ENCODE assay signal across 6 cellular contexts in the genomic region with DNA sequence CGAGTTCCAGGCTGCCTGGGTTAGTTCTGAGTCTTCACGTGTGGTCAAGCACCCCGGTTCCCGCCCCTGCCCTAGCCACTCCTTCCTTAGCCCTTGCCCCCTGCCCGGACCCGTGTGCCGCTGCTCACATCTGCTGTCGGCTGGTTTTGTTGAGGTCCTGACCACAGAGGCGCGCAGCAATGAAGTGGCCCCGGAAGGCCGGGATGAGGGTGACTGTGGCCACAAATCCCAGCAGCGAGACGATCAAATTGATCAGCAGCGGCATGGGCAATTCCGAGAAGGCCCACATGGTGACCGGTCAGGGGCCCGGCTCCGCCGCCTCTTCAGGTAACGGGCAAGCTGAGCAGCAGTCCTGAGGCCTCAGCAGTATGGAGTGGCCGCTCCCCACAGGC. TPM values are rescaled to one million over a fixed set of nuclear protein-coding genes. Genes with fewer than 3 reads are reported as not detected.
DNase-seq lines count a peak whose midpoint lies in the region; ATAC-seq and TF ChIP-seq lines count a peak whose summit lies in the region.

No MANE protein-coding gene starts in this region.

- H3K4me3 ChIP-seq in Caco-2 (ENCODE audit: low read depth, low read length) = peak overlapping the region; percentile 43
- H3K4me3 ChIP-seq in left lung = peak overlapping the region; percentile 73 to 87

- H3K27ac Mint-ChIP-seq in Caco-2 (ENCODE audit: unreplicated experiment) = peak overlapping the region; percentile 98
- peak overlapping the region; percentile 98 for H3K27ac Mint-ChIP-seq in HFFc6

- H3K4me3 Mint-ChIP-seq in Caco-2 (ENCODE audit: unreplicated experiment) (peak overlapping the region; percentile 85), HFFc6 (peak overlapping the region; percentile 91)

- H3K27me3 Mint-ChIP-seq in Caco-2 (ENCODE audit: insufficient read depth, unreplicated experiment) (no peaks in the 10 kb centered on the region), HFFc6 (ENCODE audit: insufficient read depth) (no peaks in the 10 kb centered on the region)

- TF ChIP-seq CTCF in Caco-2 (IDR thresholded peaks at IDR 0.05; ENCODE audit: insufficient read depth in 1 of 2, low read depth in 1 of 2, low read length in 1 of 2, severe bottlenecking in 1 of 2, unreplicated experiment in 1 of 2) (peak in 1 of 2 experiments; percentile 26), HFFc6 (IDR thresholded peaks at IDR 0.05) (peak; percentile 36; the same call in 1 of the 2 replicates), VCaP (conservative IDR thresholded peaks at IDR 0.05) (no peak; the same call in 1 of the 2 replicates), left lung (IDR thresholded peaks at IDR 0.05) (no peak)

- CTCF ChIA-PET in Caco-2 (lab: Charles Lee) = interaction anchor here (0.6 to 1.8 kb wide), 18 partner anchors 16 to 339 kb away, joined by 3 to 27 read pairs (median 4); partner anchors contain the start of genes CBL, HINFP, HMBS and NHERF4

- no peaks in the 10 kb centered on the region for H3K9me3 ChIP-seq in Caco-2
- H3K9me3 ChIP-seq in left lung = no peaks in the 10 kb centered on the region

- H3K4me1 ChIP-seq in Caco-2 (peaks cover 19% of the 10 kb centered on the region), left lung (peaks cover 18 to 38% of the 10 kb centered on the region in 2 donors)

- H3K4me1 Mint-ChIP-seq in Caco-2 (ENCODE audit: low read depth, unreplicated experiment) = peaks cover 29% of the 10 kb centered on the region
- peaks cover 33% of the 10 kb centered on the region for H3K4me1 Mint-ChIP-seq in HFFc6 (ENCODE audit: low read depth)

- peak; percentile 28 for ATAC-seq in left lung

- DNase-seq in Caco-2 = peak in 1 of 2 experiments; percentile 83
- DNase-seq in HFFc6 = no peak
- peak in 1 of 2 donors; percentile 83 for DNase-seq in left lung
- no peak for DNase-seq in germinal center (ENCODE audit: low spot score)
- no peak for DNase-seq in mucosa of gallbladder (ENCODE audit: low spot score)

- intact Hi-C loops in Caco-2 (cut with micrococcal nuclease; ENCODE audit: unreplicated experiment) = loop anchor here (1.0 kb wide), 1 partner anchor 20 kb away; the partner anchor contains the start of gene HINFP
- intact Hi-C loops in left lung (cut with DNase I) = no loop called here

- H3K27ac ChIP-seq in VCaP (peak overlapping the region; percentile 99), left lung (peak overlapping the region; percentile 92 to 95)

- H3K36me3 Mint-ChIP-seq in Caco-2 (ENCODE audit: insufficient read depth, unreplicated experiment) (peaks cover 56% of the 10 kb centered on the region), HFFc6 (ENCODE audit: low read depth) (peaks cover 9% of the 10 kb centered on the region; the same call in 1 of the 2 replicates)

- H3K9me3 Mint-ChIP-seq in Caco-2 (ENCODE audit: unreplicated experiment) (no peaks in the 10 kb centered on the region), HFFc6 (no peaks in the 10 kb centered on the region)

- POLR2A ChIA-PET in Caco-2 (lab: Charles Lee) = interaction anchor here (0.5 to 2.3 kb wide), 18 partner anchors 9 to 1451 kb away, joined by 3 to 71 read pairs (median 5); partner anchors contain the start of genes BCL9L, CBL, CENATAC and HINFP

- no peaks in the 10 kb centered on the region for H3K27me3 ChIP-seq in Caco-2 (replicated peaks; ENCODE audit: control insufficient read depth, insufficient read depth, low read length)
- no peaks in the 10 kb centered on the region for H3K27me3 ChIP-seq in left lung

- TSS peak; percentile 39 for BruUV-seq in Caco-2 (replicated peaks; lab: Mats Ljungman, UMichigan)

- H3K36me3 ChIP-seq in Caco-2 (ENCODE audit: control insufficient read depth, insufficient read depth, low read length) (peaks cover 3% of the 10 kb centered on the region; the same call in 1 of the 2 replicates), left lung (peaks cover 0 to 20% of the 10 kb centered on the region in 2 donors)

RNA-seq across cellular contexts. Expression of gene DPAGT1, which starts 0.3 kb away (rescaled TPM):
- total RNA-seq in Caco-2 (2022) (117 and 119 TPM in 2 replicates), left lung (10 to 100 TPM; 50.3 to 56.2 TPM), mucosa of gallbladder (65.9 TPM)
- 10 to 100 TPM; 40.5 to 52.5 (median 49.1) TPM for total RNA-seq in HFFc6 (2021; fragmentation: NEBNext Ultra II Directional; extraction: Animal tissue kit (Norgen Biotek cat#: 25700))

RNA-seq across cellular contexts. Expression of gene C2CD2L, which starts 5.8 kb away (rescaled TPM):
- 14.7 and 15.4 TPM in 2 replicates for total RNA-seq in Caco-2 (2022)
- 10 to 100 TPM; 10.0 to 13.5 (median 10.8) TPM for total RNA-seq in HFFc6 (2021; fragmentation: NEBNext Ultra II Directional; extraction: Animal tissue kit (Norgen Biotek cat#: 25700))
- 10 to 100 TPM; 16.6 to 18.6 TPM for total RNA-seq in left lung
- total RNA-seq in mucosa of gallbladder = 21.9 TPM

RNA-seq across cellular contexts. Expression of gene HMBS, which starts 16.7 kb away (rescaled TPM):
- total RNA-seq in Caco-2 (2022) (94.9 and 95.7 TPM in 2 replicates), left lung (10 to 100 TPM; 16.5 to 32.0 TPM), mucosa of gallbladder (12.3 TPM)
- total RNA-seq in HFFc6 (2021; fragmentation: NEBNext Ultra II Directional; extraction: Animal tissue kit (Norgen Biotek cat#: 25700)) = 10 to 100 TPM; 31.1 to 45.6 (median 41.9) TPM

RNA-seq across cellular contexts. Expression of gene HINFP, which starts 20.0 kb away (rescaled TPM):
- total RNA-seq in Caco-2 (2022) (61.6 and 65.2 TPM in 2 replicates), left lung (10 to 100 TPM; 21.6 to 22.2 TPM), mucosa of gallbladder (35.9 TPM)
- 10 to 100 TPM in 4 of 6 experiments, 1 to 10 TPM in 2; 9.9 to 13.4 (median 11.3) TPM for total RNA-seq in HFFc6 (2021; fragmentation: NEBNext Ultra II Directional; extraction: Animal tissue kit (Norgen Biotek cat#: 25700))

RNA-seq across cellular contexts. Expression of gene VPS11, which starts 33.7 kb away (rescaled TPM):
- total RNA-seq in Caco-2 (2022) = 43.2 and 47.7 TPM in 2 replicates
- total RNA-seq in HFFc6 (2021; fragmentation: NEBNext Ultra II Directional; extraction: Animal tissue kit (Norgen Biotek cat#: 25700)) = 10 to 100 TPM; 27.4 to 31.4 (median 27.8) TPM
- total RNA-seq in left lung = 10 to 100 TPM; 30.5 to 35.0 TPM
- 33.4 TPM for total RNA-seq in mucosa of gallbladder
